In the genomic region with DNA sequence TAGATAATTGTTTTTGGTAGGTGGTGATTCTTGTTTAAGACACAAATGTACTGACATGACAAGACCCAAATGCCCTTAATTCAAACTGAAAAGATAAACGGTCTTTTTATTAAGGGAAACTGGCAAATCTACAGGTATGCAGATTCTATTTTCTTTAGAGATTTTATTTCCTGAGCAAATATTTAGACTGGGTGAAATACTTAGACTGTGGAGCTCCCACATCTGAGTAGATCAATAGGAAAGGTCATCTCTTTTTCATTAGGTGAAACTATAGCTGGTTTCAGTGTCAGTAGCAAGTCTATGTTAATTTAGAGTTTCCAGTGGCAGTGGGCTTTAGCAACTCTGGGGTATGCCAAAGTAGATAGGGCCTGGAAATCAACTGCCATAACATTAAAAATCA, we compare ENCODE assay signal across 22 cellular contexts.
"Had no signal": no experiment of that assay in that cellular context is flagged by ENCODE, and none has a peak within 500 bp of the region (broad histone marks: within the 10 kb centered on the region; RNA-seq: fewer than 3 reads in every experiment).

No MANE protein-coding gene starts in this region.

- H3K4me3 ChIP-seq: colonic mucosa, esophagus muscularis mucosa, gastroesophageal sphincter, heart left ventricle, hepatocyte, left lung, lower lobe of right lung, mucosa of descending colon had no signal

- H3K4me1 ChIP-seq: colonic mucosa, esophagus muscularis mucosa, gastroesophageal sphincter, heart left ventricle, left lung, lower lobe of right lung had no signal

- H3K79me2 ChIP-seq: hepatocyte had no signal

- H3K4me2 ChIP-seq: hepatocyte had no signal

- H3K27me3 ChIP-seq: colonic mucosa, esophagus muscularis mucosa, foreskin keratinocyte, gastroesophageal sphincter, hepatocyte, left lung had no signal

- H3K9me3 ChIP-seq: colonic mucosa, esophagus muscularis mucosa, gastroesophageal sphincter, left lung, lower lobe of right lung, mucosa of descending colon had no signal

- DNase-seq: colonic mucosa; cortex of kidney; effector CD8-positive, alpha-beta T cell; effector memory CD8-positive, alpha-beta T cell; endodermal cell; foreskin keratinocyte; heart left ventricle; hypothalamus; immature natural killer cell; islet precursor cell; kidney; kidney glomerular epithelial cell; left colon; left lung; left ventricle myocardium superior; lower lobe of right lung; mesenchymal stem cell; mucosa of descending colon; naive B cell had no signal

- ATAC-seq: effector memory CD8-positive, alpha-beta T cell; foreskin keratinocyte; gastroesophageal sphincter; heart left ventricle; left colon; left lung; left ventricle myocardium superior; lower lobe of right lung; mucosa of descending colon had no signal

- H3K36me3 ChIP-seq: colonic mucosa, esophagus muscularis mucosa, gastroesophageal sphincter, heart left ventricle, left lung, lower lobe of right lung had no signal

- H2AFZ ChIP-seq: hepatocyte had no signal

- H3K27ac ChIP-seq: colonic mucosa, esophagus muscularis mucosa, foreskin keratinocyte, gastroesophageal sphincter, heart left ventricle, hepatocyte, left lung, lower lobe of right lung had no signal
